Comparison of ENCODE assay signal across 25 cellular contexts in the genomic region with DNA sequence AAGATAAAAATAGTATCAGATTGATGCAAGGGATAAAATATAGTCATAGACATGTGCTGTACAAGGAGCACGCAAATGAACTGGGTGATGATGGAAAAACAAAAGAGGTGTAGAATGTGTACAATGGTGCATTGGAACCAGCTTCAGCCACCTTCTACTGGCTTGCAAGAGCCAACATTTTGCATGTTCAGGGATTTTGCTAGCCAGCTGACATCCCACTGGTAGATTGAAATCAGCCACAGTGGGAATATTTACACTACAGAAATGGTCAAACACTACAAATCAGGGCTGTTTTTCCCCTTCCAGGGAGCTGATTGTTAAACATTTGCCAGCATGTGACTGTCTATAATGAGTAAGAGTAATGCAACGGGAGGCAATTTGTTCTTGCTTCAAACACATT. TPM values are rescaled to one million over a fixed set of nuclear protein-coding genes. Genes with fewer than 3 reads are reported as not detected.
DNase-seq lines count a peak whose midpoint lies in the region; ATAC-seq, FAIRE-seq and TF ChIP-seq lines count a peak whose summit lies in the region.
"Had no signal": no experiment of that assay in that cellular context is flagged by ENCODE, and none has a peak within 500 bp of the region (broad histone marks: within the 10 kb centered on the region; RNA-seq: fewer than 3 reads in every experiment).

No MANE protein-coding gene starts in this region.

- no peak for TF ChIP-seq RAD21 in HepG2 (CRISPR knock-in tag; IDR thresholded peaks at IDR 0.05)

- H4K20me1 ChIP-seq in HepG2 (ENCODE audit: insufficient read depth, low read length): no peaks in the 10 kb centered on the region

- in situ Hi-C loops in HepG2 (cut with HindIII; ENCODE audit: extremely low pct_ligation_motif_present, low pct_unique_long_range_greater_than_20kb): no loop called here

- H2AFZ ChIP-seq in HepG2 (ENCODE audit: low read length): no peak overlapping the region
- H2AFZ ChIP-seq: GM23338 had no signal

- H3K9me3 ChIP-seq in HepG2 (ENCODE audit: low read length): no peaks in the 10 kb centered on the region
- H3K9me3 ChIP-seq in right lobe of liver: no peaks in the 10 kb centered on the region
- H3K9me3 ChIP-seq: BE2C had no signal

- no peak overlapping the region for H3K9ac ChIP-seq in HepG2 (ENCODE audit: insufficient read depth, low read depth, low read length)

- ATAC-seq in HepG2: peak; percentile 35; the same call in 1 of the 3 replicates
- ATAC-seq in right lobe of liver: no peak
- no peak for ATAC-seq in stimulated activated naive B cell treated with anti-CD40 and anti-IgM and Interleukin-4, amounts not matched to agents 10 μg/mL and 1 μg/mL and 100 μg/mL, for 72 hours (replicated peaks)

- H3K4me1 Mint-ChIP-seq in stimulated activated naive B cell treated with anti-CD40 and anti-IgM and Interleukin-4, amounts not matched to agents 10 μg/mL and 1 μg/mL and 100 μg/mL, for 72 hours: no peaks in the 10 kb centered on the region
- H3K4me1 Mint-ChIP-seq in mesothelial cell of epicardium: no peaks in the 10 kb centered on the region
- H3K4me1 Mint-ChIP-seq: CD14-positive monocyte; CD8-positive, alpha-beta memory T cell had no signal

- CTCF ChIA-PET in HepG2 (lab: Yijun Ruan, JAX; ENCODE audit: low intra/inter-chr PET ratio, low total read pairs): no interaction called here

- peak; percentile 17 for DNase-seq in NCI-H2029 (lab: John Stamatoyannopoulos, UW)
- DNase-seq in NCI-H2029 treated with DMSO at 0.1 percent for 48 hours (lab: John Stamatoyannopoulos, UW): no peak
- peak; percentile 12 for DNase-seq in HepG2 (ENCODE audit: low spot score)
- no peak for DNase-seq in right lobe of liver
- DNase-seq in NCI-H69 (lab: John Stamatoyannopoulos, UW): peak; percentile 55
- DNase-seq in stimulated activated naive B cell treated with anti-CD40 and anti-IgM and Interleukin-4, amounts not matched to agents 10 μg/mL and 1 μg/mL and 100 μg/mL, for 72 hours: no peak
- no peak for DNase-seq in mesothelial cell of epicardium (ENCODE audit: low spot score in 2 of 2, unreplicated experiment in 2 of 2)
- no peak for DNase-seq in SK-N-DZ (ENCODE audit: low spot score)
- DNase-seq: BE2C; Calu3; CD8-positive, alpha-beta memory T cell; H9; HFFc6; KBM-7; MV-4-11; NCI-H1105; NCI-H1436 treated with DMSO at 0.1 percent for 48 hours; NCI-H526 treated with DMSO at 0.1 percent for 48 hours; RPMI8226; SHP77; T-helper 1 cell had no signal

- no peak overlapping the region for H3K27ac ChIP-seq in HepG2 (ENCODE audit: extremely low read length, insufficient read depth, low read length)
- H3K27ac ChIP-seq in right lobe of liver: no peak overlapping the region
- H3K27ac ChIP-seq: 22Rv1 had no signal

- H3K27ac Mint-ChIP-seq in stimulated activated naive B cell treated with anti-CD40 and anti-IgM and Interleukin-4, amounts not matched to agents 10 μg/mL and 1 μg/mL and 100 μg/mL, for 72 hours: peak overlapping the region; percentile 69
- H3K27ac Mint-ChIP-seq in mesothelial cell of epicardium: no peak overlapping the region
- H3K27ac Mint-ChIP-seq: GM23338, H9, HFFc6 had no signal

- no peak for TF ChIP-seq CTCF in HepG2 (CRISPR knock-in tag; IDR thresholded peaks at IDR 0.05)
- TF ChIP-seq CTCF in right lobe of liver (IDR thresholded peaks at IDR 0.05): no peak
- no peak for TF ChIP-seq CTCF in mesothelial cell of epicardium (IDR thresholded peaks at IDR 0.05; ENCODE audit: unreplicated experiment)

- no peak for FAIRE-seq in HepG2 (lab: Jason Lieb, UNC)
- FAIRE-seq: GM18507 had no signal

- TF ChIP-seq POLR2A in HepG2 (IDR thresholded peaks at IDR 0.05; ENCODE audit: insufficient read depth in 1 of 2, low read depth in 2 of 2, low read length in 2 of 2) (no peak), right lobe of liver (IDR thresholded peaks at IDR 0.05) (no peak)

- H3K4me3 ChIP-seq in HepG2 (replicated peaks in 1 of 3; ENCODE audit: insufficient read depth in 1 of 3, low read depth in 2 of 3, low read length in 3 of 3) (no peak overlapping the region), right lobe of liver (no peak overlapping the region)
- H3K4me3 ChIP-seq: GM23338 had no signal

- H3K79me2 ChIP-seq in HepG2 (ENCODE audit: insufficient read depth, low read length): no peaks in the 10 kb centered on the region

- H3K9me3 Mint-ChIP-seq in stimulated activated naive B cell treated with anti-CD40 and anti-IgM and Interleukin-4, amounts not matched to agents 10 μg/mL and 1 μg/mL and 100 μg/mL, for 72 hours: peaks cover 0 to 2% of the 10 kb centered on the region in 2 donors
- H3K9me3 Mint-ChIP-seq in mesothelial cell of epicardium: peaks cover 22% of the 10 kb centered on the region
- H3K9me3 Mint-ChIP-seq: CD8-positive, alpha-beta memory T cell had no signal

- H3K36me3 Mint-ChIP-seq in stimulated activated naive B cell treated with anti-CD40 and anti-IgM and Interleukin-4, amounts not matched to agents 10 μg/mL and 1 μg/mL and 100 μg/mL, for 72 hours: peaks cover 12% of the 10 kb centered on the region in 2 donors
- peaks cover 10% of the 10 kb centered on the region for H3K36me3 Mint-ChIP-seq in mesothelial cell of epicardium

- no peak for TF ChIP-seq EP300 in HepG2 (IDR thresholded peaks at IDR 0.05; ENCODE audit: low read depth in 2 of 2, low read length in 2 of 2)
- no peak for TF ChIP-seq EP300 in HepG2 (CRISPR knock-in tag; IDR thresholded peaks at IDR 0.05; ENCODE audit: borderline replicate concordance)

- WGBS in HepG2 (ENCODE audit: low lambda C conversion rate): 44% methylated on average over 2 of the region's 2 CpGs
- WGBS in right lobe of liver (ENCODE audit: insufficient coverage, low coverage, low lambda C conversion rate, missing lambda C conversion rate): 80% methylated on average over 2 of the region's 2 CpGs

- BruUV-seq in HepG2 (replicated peaks; lab: Mats Ljungman, UMichigan): no TSS peak

- H3K27me3 ChIP-seq in HepG2 (ENCODE audit: control insufficient read depth in 1 of 2, insufficient read depth in 2 of 2, low read length in 2 of 2) (no peaks in the 10 kb centered on the region), right lobe of liver (no peaks in the 10 kb centered on the region)
- H3K27me3 ChIP-seq: BE2C had no signal

- H3K36me3 ChIP-seq in HepG2 (replicated peaks in 1 of 2; ENCODE audit: control insufficient read depth in 1 of 2, insufficient read depth in 2 of 2, low read length in 2 of 2) (no peaks in the 10 kb centered on the region), right lobe of liver (no peaks in the 10 kb centered on the region)
- H3K36me3 ChIP-seq: BE2C had no signal

- intact Hi-C loops in HepG2 (cut with micrococcal nuclease; ENCODE audit: unreplicated experiment) (no loop called here), right lobe of liver (cut with DNase I) (no loop called here)

- H3K27me3 Mint-ChIP-seq in stimulated activated naive B cell treated with anti-CD40 and anti-IgM and Interleukin-4, amounts not matched to agents 10 μg/mL and 1 μg/mL and 100 μg/mL, for 72 hours: no peaks in the 10 kb centered on the region
- H3K27me3 Mint-ChIP-seq in mesothelial cell of epicardium (ENCODE audit: low read depth): no peaks in the 10 kb centered on the region
- H3K27me3 Mint-ChIP-seq: CD8-positive, alpha-beta memory T cell had no signal

- no peak overlapping the region for H3K4me3 Mint-ChIP-seq in stimulated activated naive B cell treated with anti-CD40 and anti-IgM and Interleukin-4, amounts not matched to agents 10 μg/mL and 1 μg/mL and 100 μg/mL, for 72 hours
- no peak overlapping the region for H3K4me3 Mint-ChIP-seq in mesothelial cell of epicardium
- H3K4me3 Mint-ChIP-seq: CD14-positive monocyte; CD8-positive, alpha-beta memory T cell; GM23338; H9; HFFc6 had no signal

- no peak overlapping the region for H3K4me2 ChIP-seq in HepG2 (ENCODE audit: low read depth, low read length)
- H3K4me2 ChIP-seq: GM23338 had no signal

- H3K4me1 ChIP-seq in HepG2 (ENCODE audit: insufficient read depth, low read length) (peaks cover 35% of the 10 kb centered on the region), right lobe of liver (no peaks in the 10 kb centered on the region)
- H3K4me1 ChIP-seq: BE2C had no signal

- POLR2A ChIA-PET in HepG2 (lab: Yijun Ruan, JAX): interaction anchor here (0.9 to 1.3 kb wide), 2 partner anchors 8 to 19 kb away, joined by 3 to 14 read pairs; no protein-coding TSS in a partner anchor

RNA-seq across cellular contexts. Expression of a gene that starts 23.3 kb away (rescaled TPM):
- total RNA-seq in HepG2 (2016; rRNA removed; fragmentation: Illumina TruSeq; extraction: Trizol) (3.9 and 7.5 TPM in 2 replicates), right lobe of liver (10 to 100 TPM; 16.9 to 34.5 (median 29.2) TPM), mesothelial cell of epicardium (19.7 to 21.2 TPM (median 20.5 TPM) in 3 replicates)
- total RNA-seq in HepG2 (2016; cell fraction: cytosol; rRNA removed; fragmentation: Illumina TruSeq; extraction: Trizol; ENCODE audit: low read depth): 2.0 TPM in 2 replicates
- 4.1 and 6.4 TPM in 2 replicates for total RNA-seq in HepG2 (2016; cell fraction: insoluble cytoplasmic fraction; rRNA removed; fragmentation: Illumina TruSeq; extraction: Trizol)
- 4.3 and 4.8 TPM in 2 replicates for total RNA-seq in HepG2 (2016; cell fraction: membrane; rRNA removed; fragmentation: Illumina TruSeq; extraction: Trizol)
- total RNA-seq in HepG2 (2016; cell fraction: nucleus; rRNA removed; fragmentation: Illumina TruSeq; extraction: Trizol): 3.2 and 3.7 TPM in 2 replicates
- polyA plus RNA-seq in HepG2 (2011; rRNA removed): 12.6 and 17.4 TPM in 2 replicates
- 19.0 and 20.6 TPM in 2 replicates for polyA plus RNA-seq in HepG2 (2011; cell fraction: cytosol; rRNA removed)
- 3.9 and 6.7 TPM in 2 replicates for polyA plus RNA-seq in HepG2 (2011; cell fraction: nucleus; rRNA removed)
- 15.0 and 16.3 TPM in 2 replicates for polyA plus RNA-seq in HepG2 (2012)
- polyA plus RNA-seq in HepG2 (2016; cell fraction: cytosol; fragmentation: Illumina TruSeq; extraction: Trizol; ENCODE audit: low read depth): 8.8 and 9.3 TPM in 2 replicates
- polyA plus RNA-seq in HepG2 (2016; cell fraction: insoluble cytoplasmic fraction; fragmentation: Illumina TruSeq; extraction: Trizol; ENCODE audit: low read depth): 20.0 and 21.9 TPM in 2 replicates
- 12.0 and 14.8 TPM in 2 replicates for polyA plus RNA-seq in HepG2 (2016; cell fraction: membrane; fragmentation: Illumina TruSeq; extraction: Trizol; ENCODE audit: low read depth)
- 10.8 and 11.8 TPM in 2 replicates for polyA plus RNA-seq in HepG2 (2016; cell fraction: nucleus; fragmentation: Illumina TruSeq; extraction: Trizol; ENCODE audit: insufficient read depth, low read depth)
- 8.2 and 17.7 TPM in 2 replicates for polyA minus RNA-seq in HepG2 (2011; rRNA and poly(A)+ RNA removed; ENCODE audit: low replicate concordance)
- polyA minus RNA-seq in HepG2 (2011; cell fraction: cytosol; rRNA and poly(A)+ RNA removed): 4.5 and 7.3 TPM in 2 replicates
- polyA minus RNA-seq in HepG2 (2011; cell fraction: nucleus; rRNA and poly(A)+ RNA removed): 2.1 and 4.5 TPM in 2 replicates
- 6.5 and 8.0 TPM in 2 replicates for polyA plus RNA-seq in SK-N-DZ (2014; cell fraction: cytosol; rRNA removed)
- polyA plus RNA-seq in SK-N-DZ (2014; cell fraction: nucleus; rRNA removed): 3.1 and 4.4 TPM in 2 replicates

RNA-seq across cellular contexts. Expression of a gene that starts 42.7 kb away (rescaled TPM):
- total RNA-seq in HepG2 (2016; rRNA removed; fragmentation: Illumina TruSeq; extraction: Trizol) (7.3 and 16.3 TPM in 2 replicates), right lobe of liver (10 to 100 TPM; 16.7 to 25.9 (median 19.1) TPM), mesothelial cell of epicardium (53.8 to 56.2 TPM (median 56.2 TPM) in 3 replicates)
- 2.0 and 2.1 TPM in 2 replicates for total RNA-seq in HepG2 (2016; cell fraction: cytosol; rRNA removed; fragmentation: Illumina TruSeq; extraction: Trizol; ENCODE audit: low read depth)
- 5.9 and 16.8 TPM in 2 replicates for total RNA-seq in HepG2 (2016; cell fraction: insoluble cytoplasmic fraction; rRNA removed; fragmentation: Illumina TruSeq; extraction: Trizol)
- total RNA-seq in HepG2 (2016; cell fraction: membrane; rRNA removed; fragmentation: Illumina TruSeq; extraction: Trizol): 2.1 and 2.2 TPM in 2 replicates
- total RNA-seq in HepG2 (2016; cell fraction: nucleus; rRNA removed; fragmentation: Illumina TruSeq; extraction: Trizol): 16.4 and 17.3 TPM in 2 replicates
- polyA plus RNA-seq in HepG2 (2011; rRNA removed): 31.9 and 40.0 TPM in 2 replicates
- 30.4 and 31.5 TPM in 2 replicates for polyA plus RNA-seq in HepG2 (2011; cell fraction: cytosol; rRNA removed)
- polyA plus RNA-seq in HepG2 (2011; cell fraction: nucleus; rRNA removed): 31.2 and 36.7 TPM in 2 replicates
- 17.1 and 23.1 TPM in 2 replicates for polyA plus RNA-seq in HepG2 (2012)
- 0.68 and 0.86 TPM in 2 replicates for polyA plus RNA-seq in HepG2 (2016; cell fraction: cytosol; fragmentation: Illumina TruSeq; extraction: Trizol; ENCODE audit: low read depth)
- polyA plus RNA-seq in HepG2 (2016; cell fraction: insoluble cytoplasmic fraction; fragmentation: Illumina TruSeq; extraction: Trizol; ENCODE audit: low read depth): 5.1 and 5.5 TPM in 2 replicates
- polyA plus RNA-seq in HepG2 (2016; cell fraction: membrane; fragmentation: Illumina TruSeq; extraction: Trizol; ENCODE audit: low read depth): 1.1 and 1.3 TPM in 2 replicates
- 22.7 and 24.2 TPM in 2 replicates for polyA plus RNA-seq in HepG2 (2016; cell fraction: nucleus; fragmentation: Illumina TruSeq; extraction: Trizol; ENCODE audit: insufficient read depth, low read depth)
- polyA minus RNA-seq in HepG2 (2011; rRNA and poly(A)+ RNA removed; ENCODE audit: low replicate concordance): 25.2 and 29.8 TPM in 2 replicates
- 12.7 and 15.3 TPM in 2 replicates for polyA minus RNA-seq in HepG2 (2011; cell fraction: cytosol; rRNA and poly(A)+ RNA removed)
- 12.6 and 15.4 TPM in 2 replicates for polyA minus RNA-seq in HepG2 (2011; cell fraction: nucleus; rRNA and poly(A)+ RNA removed)
- 15.1 and 33.8 TPM in 2 replicates for polyA plus RNA-seq in SK-N-DZ (2014; cell fraction: cytosol; rRNA removed)
- polyA plus RNA-seq in SK-N-DZ (2014; cell fraction: nucleus; rRNA removed): 32.1 and 33.5 TPM in 2 replicates

RNA-seq across cellular contexts. Expression of a gene that starts 43.2 kb away (rescaled TPM):
- total RNA-seq in HepG2 (2016; rRNA removed; fragmentation: Illumina TruSeq; extraction: Trizol) (not detected in 2 replicates), right lobe of liver (under 1 TPM; 0.15 to 0.64 (median 0.32) TPM), mesothelial cell of epicardium (1.2 to 1.5 TPM (median 1.3 TPM) in 3 replicates)
- total RNA-seq in HepG2 (2016; cell fraction: cytosol; rRNA removed; fragmentation: Illumina TruSeq; extraction: Trizol; ENCODE audit: low read depth): not detected in 2 replicates
- not detected in 2 replicates for total RNA-seq in HepG2 (2016; cell fraction: insoluble cytoplasmic fraction; rRNA removed; fragmentation: Illumina TruSeq; extraction: Trizol)
- total RNA-seq in HepG2 (2016; cell fraction: membrane; rRNA removed; fragmentation: Illumina TruSeq; extraction: Trizol): not detected in 2 replicates
- total RNA-seq in HepG2 (2016; cell fraction: nucleus; rRNA removed; fragmentation: Illumina TruSeq; extraction: Trizol): not detected in 2 replicates
- 0.01 TPM in 1 of 2 replicates, not detected in the other for polyA plus RNA-seq in HepG2 (2011; rRNA removed)
- polyA plus RNA-seq in HepG2 (2011; cell fraction: cytosol; rRNA removed): 0.04 TPM in 1 of 2 replicates, not detected in the other
- 0.03 TPM in 1 of 2 replicates, not detected in the other for polyA plus RNA-seq in HepG2 (2011; cell fraction: nucleus; rRNA removed)
- not detected in 2 replicates for polyA plus RNA-seq in HepG2 (2012)
- not detected in 2 replicates for polyA plus RNA-seq in HepG2 (2016; cell fraction: cytosol; fragmentation: Illumina TruSeq; extraction: Trizol; ENCODE audit: low read depth)
- not detected in 2 replicates for polyA plus RNA-seq in HepG2 (2016; cell fraction: insoluble cytoplasmic fraction; fragmentation: Illumina TruSeq; extraction: Trizol; ENCODE audit: low read depth)
- polyA plus RNA-seq in HepG2 (2016; cell fraction: membrane; fragmentation: Illumina TruSeq; extraction: Trizol; ENCODE audit: low read depth): not detected in 2 replicates
- not detected in 2 replicates for polyA plus RNA-seq in HepG2 (2016; cell fraction: nucleus; fragmentation: Illumina TruSeq; extraction: Trizol; ENCODE audit: insufficient read depth, low read depth)
- not detected in 2 replicates for polyA minus RNA-seq in HepG2 (2011; rRNA and poly(A)+ RNA removed; ENCODE audit: low replicate concordance)
- polyA minus RNA-seq in HepG2 (2011; cell fraction: cytosol; rRNA and poly(A)+ RNA removed): not detected in 2 replicates
- polyA minus RNA-seq in HepG2 (2011; cell fraction: nucleus; rRNA and poly(A)+ RNA removed): not detected in 2 replicates
- polyA plus RNA-seq in SK-N-DZ (2014; cell fraction: cytosol; rRNA removed): not detected in 2 replicates
- polyA plus RNA-seq in SK-N-DZ (2014; cell fraction: nucleus; rRNA removed): not detected in 2 replicates
- total RNA-seq: Calu3, HFFc6 had no signal
- polyA plus RNA-seq: CD14-positive monocyte; CD8-positive, alpha-beta memory T cell had no signal

RNA-seq across cellular contexts. Expression of a gene that starts 48.3 kb away (rescaled TPM):
- total RNA-seq in HepG2 (2016; rRNA removed; fragmentation: Illumina TruSeq; extraction: Trizol): 20.3 and 21.3 TPM in 2 replicates
- total RNA-seq in HepG2 (2016; cell fraction: cytosol; rRNA removed; fragmentation: Illumina TruSeq; extraction: Trizol; ENCODE audit: low read depth): 3.2 and 3.5 TPM in 2 replicates
- total RNA-seq in HepG2 (2016; cell fraction: insoluble cytoplasmic fraction; rRNA removed; fragmentation: Illumina TruSeq; extraction: Trizol): 19.3 and 19.4 TPM in 2 replicates
- total RNA-seq in HepG2 (2016; cell fraction: membrane; rRNA removed; fragmentation: Illumina TruSeq; extraction: Trizol): 14.9 and 16.1 TPM in 2 replicates
- total RNA-seq in HepG2 (2016; cell fraction: nucleus; rRNA removed; fragmentation: Illumina TruSeq; extraction: Trizol): 10.9 and 15.3 TPM in 2 replicates
- 21.8 and 24.3 TPM in 2 replicates for polyA plus RNA-seq in HepG2 (2011; rRNA removed)
- 16.5 and 18.4 TPM in 2 replicates for polyA plus RNA-seq in HepG2 (2011; cell fraction: cytosol; rRNA removed)
- 31.3 and 35.1 TPM in 2 replicates for polyA plus RNA-seq in HepG2 (2011; cell fraction: nucleus; rRNA removed)
- polyA plus RNA-seq in HepG2 (2012): 16.9 and 18.8 TPM in 2 replicates
- 3.3 TPM in 2 replicates for polyA plus RNA-seq in HepG2 (2016; cell fraction: cytosol; fragmentation: Illumina TruSeq; extraction: Trizol; ENCODE audit: low read depth)
- polyA plus RNA-seq in HepG2 (2016; cell fraction: insoluble cytoplasmic fraction; fragmentation: Illumina TruSeq; extraction: Trizol; ENCODE audit: low read depth): 23.0 and 27.3 TPM in 2 replicates
- 11.9 and 12.7 TPM in 2 replicates for polyA plus RNA-seq in HepG2 (2016; cell fraction: membrane; fragmentation: Illumina TruSeq; extraction: Trizol; ENCODE audit: low read depth)
- polyA plus RNA-seq in HepG2 (2016; cell fraction: nucleus; fragmentation: Illumina TruSeq; extraction: Trizol; ENCODE audit: insufficient read depth, low read depth): 25.6 and 27.8 TPM in 2 replicates
- 20.6 and 39.8 TPM in 2 replicates for polyA minus RNA-seq in HepG2 (2011; rRNA and poly(A)+ RNA removed; ENCODE audit: low replicate concordance)
- 12.1 and 13.1 TPM in 2 replicates for polyA minus RNA-seq in HepG2 (2011; cell fraction: cytosol; rRNA and poly(A)+ RNA removed)
- 11.5 and 15.9 TPM in 2 replicates for polyA minus RNA-seq in HepG2 (2011; cell fraction: nucleus; rRNA and poly(A)+ RNA removed)
- 10 to 100 TPM in 4 of 6 experiments, 1 to 10 TPM in 2; 9.1 to 13.5 (median 10.9) TPM for total RNA-seq in right lobe of liver
- 43.8 to 47.3 TPM (median 44.6 TPM) in 3 replicates for total RNA-seq in mesothelial cell of epicardium
- polyA plus RNA-seq in SK-N-DZ (2014; cell fraction: cytosol; rRNA removed): 51.1 and 56.2 TPM in 2 replicates
- polyA plus RNA-seq in SK-N-DZ (2014; cell fraction: nucleus; rRNA removed): 31.1 and 41.1 TPM in 2 replicates

RNA-seq across cellular contexts. Expression of a gene that starts 57.3 kb away (rescaled TPM):
- total RNA-seq in HepG2 (2016; rRNA removed; fragmentation: Illumina TruSeq; extraction: Trizol): 52.0 and 55.0 TPM in 2 replicates
- total RNA-seq in HepG2 (2016; cell fraction: cytosol; rRNA removed; fragmentation: Illumina TruSeq; extraction: Trizol; ENCODE audit: low read depth): 10.4 and 11.4 TPM in 2 replicates
- 43.4 and 62.0 TPM in 2 replicates for total RNA-seq in HepG2 (2016; cell fraction: insoluble cytoplasmic fraction; rRNA removed; fragmentation: Illumina TruSeq; extraction: Trizol)
- 32.4 and 34.5 TPM in 2 replicates for total RNA-seq in HepG2 (2016; cell fraction: membrane; rRNA removed; fragmentation: Illumina TruSeq; extraction: Trizol)
- total RNA-seq in HepG2 (2016; cell fraction: nucleus; rRNA removed; fragmentation: Illumina TruSeq; extraction: Trizol): 38.5 and 42.7 TPM in 2 replicates
- 137 and 146 TPM in 2 replicates for polyA plus RNA-seq in HepG2 (2011; rRNA removed)
- 58.2 and 72.4 TPM in 2 replicates for polyA plus RNA-seq in HepG2 (2011; cell fraction: cytosol; rRNA removed)
- 261 and 328 TPM in 2 replicates for polyA plus RNA-seq in HepG2 (2011; cell fraction: nucleus; rRNA removed)
- 46.9 and 60.8 TPM in 2 replicates for polyA plus RNA-seq in HepG2 (2012)
- 13.4 and 13.5 TPM in 2 replicates for polyA plus RNA-seq in HepG2 (2016; cell fraction: cytosol; fragmentation: Illumina TruSeq; extraction: Trizol; ENCODE audit: low read depth)
- polyA plus RNA-seq in HepG2 (2016; cell fraction: insoluble cytoplasmic fraction; fragmentation: Illumina TruSeq; extraction: Trizol; ENCODE audit: low read depth): 59.8 and 73.1 TPM in 2 replicates
- polyA plus RNA-seq in HepG2 (2016; cell fraction: membrane; fragmentation: Illumina TruSeq; extraction: Trizol; ENCODE audit: low read depth): 34.6 and 37.7 TPM in 2 replicates
- polyA plus RNA-seq in HepG2 (2016; cell fraction: nucleus; fragmentation: Illumina TruSeq; extraction: Trizol; ENCODE audit: insufficient read depth, low read depth): 141 and 171 TPM in 2 replicates
- 119 and 193 TPM in 2 replicates for polyA minus RNA-seq in HepG2 (2011; rRNA and poly(A)+ RNA removed; ENCODE audit: low replicate concordance)
- 49.8 and 52.4 TPM in 2 replicates for polyA minus RNA-seq in HepG2 (2011; cell fraction: cytosol; rRNA and poly(A)+ RNA removed)
- 37.5 and 41.5 TPM in 2 replicates for polyA minus RNA-seq in HepG2 (2011; cell fraction: nucleus; rRNA and poly(A)+ RNA removed)
- total RNA-seq in right lobe of liver: 100 to 1,000 TPM in 1 of 6 experiments, 10 to 100 TPM in 5; 44.6 to 108 (median 75.3) TPM
- 115 to 132 TPM (median 117 TPM) in 3 replicates for total RNA-seq in mesothelial cell of epicardium
- polyA plus RNA-seq in SK-N-DZ (2014; cell fraction: cytosol; rRNA removed): 65.4 and 75.4 TPM in 2 replicates
- polyA plus RNA-seq in SK-N-DZ (2014; cell fraction: nucleus; rRNA removed): 98.6 and 121 TPM in 2 replicates

Comparison
In these comparisons a context has a peak if more than half of its experiments do, and no peak if none do; other contexts are left out.
1. DNase-seq: peak in NCI-H2029 (single experiment), HepG2 (single experiment) and NCI-H69 (single experiment); none in NCI-H2029 treated with DMSO at 0.1 percent for 48 hours (single experiment), right lobe of liver (0 of 3), stimulated activated naive B cell treated with anti-CD40 and anti-IgM and Interleukin-4, amounts not matched to agents 10 μg/mL and 1 μg/mL and 100 μg/mL, for 72 hours (single experiment), mesothelial cell of epicardium (0 of 2) and SK-N-DZ (single experiment).